Comparison of ENCODE assay signal across 2 cellular contexts in genomic region chr17:1223662-1224061, GRCh38.
TF ChIP-seq lines count a peak whose summit lies in the region.

No MANE protein-coding gene starts in this region.

TF ChIP-seq in HEK293, 187 proteins besides CTCF, POLR2A, EP300 and RAD21 (continues in another document):
- TF ChIP-seq ZBTB49 (tag by site-specific recombination; IDR thresholded peaks at IDR 0.05; ENCODE audit: low read depth) (no peak), ZNF324 (tag by site-specific recombination; IDR thresholded peaks at IDR 0.05) (no peak), ZNF473 (tag by site-specific recombination; IDR thresholded peaks at IDR 0.05) (no peak), ZBTB10 (tag by site-specific recombination; IDR thresholded peaks at IDR 0.05) (no peak), ZNF23 (tag by site-specific recombination; IDR thresholded peaks at IDR 0.05; ENCODE audit: borderline replicate concordance) (no peak), HOXA7 (CRISPR knock-in tag; IDR thresholded peaks at IDR 0.05; ENCODE audit: borderline replicate concordance) (no peak), ZNF777 (tag by site-specific recombination; IDR thresholded peaks at IDR 0.05; ENCODE audit: borderline replicate concordance) (no peak), ZNF600 (tag by site-specific recombination; IDR thresholded peaks at IDR 0.05) (no peak), ZBTB48 (tag by site-specific recombination; IDR thresholded peaks at IDR 0.05) (no peak), ZNF747 (tag by site-specific recombination; IDR thresholded peaks at IDR 0.05) (no peak), PRDM2 (tag by site-specific recombination; IDR thresholded peaks at IDR 0.05; ENCODE audit: borderline replicate concordance) (no peak), ZNF645 (tag by site-specific recombination; IDR thresholded peaks at IDR 0.05) (no peak), OSR2 (tag by site-specific recombination; IDR thresholded peaks at IDR 0.05) (no peak), EGR2 (tag by site-specific recombination; IDR thresholded peaks at IDR 0.05; ENCODE audit: low read depth) (no peak), MZF1 (tag by site-specific recombination; IDR thresholded peaks at IDR 0.05; ENCODE audit: borderline replicate concordance) (no peak)

TF ChIP-seq in GM12878, 131 proteins besides CTCF, POLR2A, EP300 and RAD21 (continued from another document):
- TF ChIP-seq USF1 (IDR thresholded peaks at IDR 0.05; ENCODE audit: borderline replicate concordance, extremely low read length, insufficient read depth, low read depth, low read length) (no peak), ZBTB33 (IDR thresholded peaks at IDR 0.05) (no peak), BACH1 (IDR thresholded peaks at IDR 0.05; ENCODE audit: borderline replicate concordance) (no peak), ZZZ3 (IDR thresholded peaks at IDR 0.05; ENCODE audit: control insufficient read depth, insufficient read length, low read depth) (no peak)
